ENCODE assay signal across 8 cellular contexts in genomic region chr11:65429724-65430405, GRCh38. TPM values are rescaled to one million over a fixed set of nuclear protein-coding genes. Genes with fewer than 3 reads are reported as not detected.
DNase-seq lines count a peak whose midpoint lies in the region; ATAC-seq, FAIRE-seq and TF ChIP-seq lines count a peak whose summit lies in the region.

No MANE protein-coding gene starts in this region.

- TF ChIP-seq EP300 in GM12878 (IDR thresholded peaks at IDR 0.05; ENCODE audit: borderline replicate concordance in 1 of 2, control insufficient read depth in 1 of 2, low read depth in 2 of 2, low read length in 2 of 2): no peak

- FAIRE-seq in GM12878 (lab: Jason Lieb, UNC): no peak

- H3K27me3 ChIP-seq in Panc1 (ENCODE audit: control insufficient read depth, insufficient read depth, low read length) (no peaks in the 10 kb centered on the region), GM12878 (replicated peaks in 1 of 2; ENCODE audit: control insufficient read depth in 2 of 2, insufficient read depth in 2 of 2, low read length in 1 of 2) (no peaks in the 10 kb centered on the region), kidney epithelial cell (ENCODE audit: control insufficient read depth, insufficient read depth, low read length) (no peaks in the 10 kb centered on the region)

- no peaks in the 10 kb centered on the region for H3K9me3 ChIP-seq in Panc1 (ENCODE audit: control insufficient read depth, insufficient read depth, low read depth, low read length)
- H3K9me3 ChIP-seq in GM12878 (replicated peaks; ENCODE audit: control insufficient read depth, insufficient read depth, low read length): no peaks in the 10 kb centered on the region

- no peak for TF ChIP-seq CTCF in Panc1 (IDR thresholded peaks at IDR 0.05)
- no peak for TF ChIP-seq CTCF in GM12878 (IDR thresholded peaks at IDR 0.05 in 2 of 3, conservative IDR thresholded peaks at IDR 0.05 in 1 of 3; ENCODE audit: control insufficient read depth in 2 of 3, extremely low read depth in 1 of 3, insufficient read depth in 1 of 3, low read depth in 3 of 3, low read length in 3 of 3)
- no peak for TF ChIP-seq CTCF in kidney epithelial cell (IDR thresholded peaks at IDR 0.05; ENCODE audit: insufficient read depth, low read length, poor library complexity, severe bottlenecking)

- H3K4me1 ChIP-seq in Panc1 (ENCODE audit: control insufficient read depth, insufficient read depth, low read length) (peaks cover 76% of the 10 kb centered on the region), GM12878 (ENCODE audit: control insufficient read depth, insufficient read depth, low read length) (peaks cover 42% of the 10 kb centered on the region)

- SMC1A ChIA-PET in GM12878 (lab: Charles Lee; ENCODE audit: uncharacterized antibody, unreplicated experiment): interaction anchor here (0.8 to 1.6 kb wide), 8 partner anchors 8 to 70 kb away, joined by 3 to 11 read pairs (median 4); no protein-coding TSS in a partner anchor

- DNase-seq in activated naive CD4-positive, alpha-beta T cell treated with Interleukin-2 at 50 U/mL for 16 hours: peak; percentile 45
- no peak for DNase-seq in activated naive CD4-positive, alpha-beta T cell treated with anti-CD3 and anti-CD28 coated beads, Interleukin-2, amount 50 U/mL, for 16 hours
- no peak for DNase-seq in Panc1 (ENCODE audit: low read depth, low spot score)
- DNase-seq in GM12878 (ENCODE audit: low read depth, low spot score): no peak
- DNase-seq in kidney epithelial cell (ENCODE audit: low read depth): no peak
- peak in 5 of 6 experiments; percentile 27 to 55 (median 36) for DNase-seq in stimulated activated naive CD4-positive, alpha-beta T cell (lab: John Stamatoyannopoulos, UW)
- DNase-seq in AG20443 (ENCODE audit: low spot score): no peak
- DNase-seq in COLO668 (lab: John Stamatoyannopoulos, UW; ENCODE audit: unreplicated experiment): no peak

- RAD21 ChIA-PET in GM12878 (lab: Charles Lee; ENCODE audit: unreplicated experiment): interaction anchor here (1.1 to 1.6 kb wide), 7 partner anchors 9 to 69 kb away, joined by 3 to 11 read pairs (median 4); partner anchors contain the start of gene MALAT1

- no peak for TF ChIP-seq RAD21 in GM12878 (IDR thresholded peaks at IDR 0.05; ENCODE audit: insufficient read depth, low read depth, low read length)

- intact Hi-C loops in Panc1 (cut with micrococcal nuclease; ENCODE audit: unreplicated experiment) (no loop called here), GM12878 (cut with micrococcal nuclease; ENCODE audit: unreplicated experiment) (loop anchor here (2.0 kb wide), 1 partner anchor 13 kb away; no protein-coding TSS in a partner anchor)

- POLR2A ChIA-PET in Panc1 (lab: Charles Lee): interaction anchor here (0.8 kb wide), 1 partner anchor 69 kb away, joined by 3 read pairs; the partner anchor contains the start of gene MALAT1
- POLR2A ChIA-PET in GM12878 (lab: Charles Lee): interaction anchor here (0.5 to 2.5 kb wide), 8 partner anchors 10 to 69 kb away, joined by 3 to 21 read pairs (median 4); partner anchors contain the start of gene MALAT1

- H3K27ac ChIP-seq in Panc1 (ENCODE audit: low read length) (peak overlapping the region; percentile 100), GM12878 (ENCODE audit: control insufficient read depth, insufficient read depth) (peak overlapping the region; percentile 100)

- peak overlapping the region; percentile 43 to 99 for H3K4me3 ChIP-seq in Panc1 (ENCODE audit: low read depth in 2 of 2, low read length in 2 of 2)
- peak overlapping the region; percentile 95 for H3K4me3 ChIP-seq in GM12878
- peak overlapping the region; percentile 94 for H3K4me3 ChIP-seq in kidney epithelial cell (ENCODE audit: low read depth, low read length)

- CTCF ChIA-PET in Panc1 (lab: Charles Lee): interaction anchor here (1.3 kb wide), 1 partner anchor 78 kb away, joined by 9 read pairs; no protein-coding TSS in a partner anchor
- CTCF ChIA-PET in GM12878 (lab: Yijun Ruan, JAX): interaction anchor here (0.6 to 1.6 kb wide), 7 partner anchors 10 to 70 kb away, joined by 3 to 9 read pairs (median 4); no protein-coding TSS in a partner anchor

- H3K79me2 ChIP-seq in GM12878 (ENCODE audit: control insufficient read depth, insufficient read depth, low read length): peaks cover 99% of the 10 kb centered on the region

- under 1% methylated on average over 9 of the region's 9 CpGs for WGBS in GM12878 (ENCODE audit: insufficient coverage, insufficient replicate concordance, low lambda C conversion rate, missing lambda C conversion rate)

- H3K9ac ChIP-seq in GM12878 (ENCODE audit: control insufficient read depth, insufficient read depth, low read length): peak overlapping the region; percentile 58

- in situ Hi-C loops in Panc1 (cut with HindIII; ENCODE audit: low pct_unique_long_range_greater_than_20kb, low sequenced_read_pairs): no loop called here
- in situ Hi-C loops in GM12878 (cut with MboI): loop anchor here (10.0 kb wide), 1 partner anchor 565 kb away; no protein-coding TSS in a partner anchor

- H4K20me1 ChIP-seq in GM12878 (ENCODE audit: control insufficient read depth, insufficient read depth): peaks cover 5% of the 10 kb centered on the region

- peak; percentile 80 for TF ChIP-seq POLR2A in GM12878 (IDR thresholded peaks at IDR 0.05; ENCODE audit: low read depth, low read length)

- H3K36me3 ChIP-seq in Panc1 (ENCODE audit: control insufficient read depth, insufficient read depth, low read length): peaks cover 18% of the 10 kb centered on the region
- peaks cover 0 to 7% of the 10 kb centered on the region in 2 experiments; a peak in 3 of 4 replicates for H3K36me3 ChIP-seq in GM12878 (ENCODE audit: control insufficient read depth in 2 of 2, insufficient read depth in 2 of 2, low read length in 1 of 2)
- H3K36me3 ChIP-seq in kidney epithelial cell (ENCODE audit: control insufficient read depth, insufficient read depth, low read length): peaks cover 5% of the 10 kb centered on the region

- no TSS peak for BruUV-seq in Panc1 (replicated peaks; lab: Mats Ljungman, UMichigan)
- BruUV-seq in GM12878 (replicated peaks; lab: Mats Ljungman, UMichigan): no TSS peak

- H3K4me2 ChIP-seq in GM12878 (ENCODE audit: control insufficient read depth, insufficient read depth): peak overlapping the region; percentile 100

- no peak overlapping the region for H2AFZ ChIP-seq in GM12878 (ENCODE audit: control insufficient read depth, low read depth, low read length)

- ATAC-seq in Panc1 (peak; percentile 37), GM12878 (peak; percentile 7)

RNA-seq across cellular contexts. Expression of gene NEAT1, which starts 7.3 kb away (rescaled TPM):
- total RNA-seq in Panc1 (2021; ENCODE audit: unreplicated experiment) (731 TPM), GM12878 (2014; rRNA removed) (13.6 and 14.0 TPM in 2 replicates), GM12878 (2014; rRNA removed; fragmentation: Illumina TruSeq; extraction: Trizol) (40.5 and 44.2 TPM in 2 replicates), GM12878 (2021) (174 and 225 TPM in 2 replicates), kidney epithelial cell (28.7 and 39.8 TPM in 2 replicates)
- polyA plus RNA-seq in Panc1 (2012; ENCODE audit: insufficient read length): 190 TPM
- 259 and 262 TPM in 2 replicates for total RNA-seq in GM12878 (2013; cell fraction: nucleolus; rRNA removed)
- 275 TPM for polyA plus RNA-seq in GM12878 (2011; ENCODE audit: low read depth)
- polyA plus RNA-seq in GM12878 (2011; rRNA removed) (151 and 247 TPM in 2 replicates), GM12878 (2014; fragmentation: Illumina TruSeq; extraction: Trizol) (167 and 254 TPM in 2 replicates), GM12878 (2014; fragmentation: Nextera tagmentation; extraction: Ambion mirVana) (10 to 100 TPM; 24.3 to 98.2 TPM), GM12878 (2014; rRNA removed) (314 and 328 TPM in 2 replicates), GM12878 (2016; fragmentation: Nextera tagmentation; extraction: Ambion mirVana) (10 to 100 TPM; 27.7 to 28.3 TPM)
- polyA plus RNA-seq in GM12878 (2011; cell fraction: cytosol; rRNA removed): 64.2 and 104 TPM in 2 replicates
- polyA plus RNA-seq in GM12878 (2011; cell fraction: nucleus; rRNA removed): 342 and 617 TPM in 2 replicates
- polyA plus RNA-seq in GM12878 (2012): 284 and 343 TPM in 2 replicates
- polyA minus RNA-seq in GM12878 (2011; rRNA and poly(A)+ RNA removed): 72.0 and 79.5 TPM in 2 replicates
- 13.8 and 14.9 TPM in 2 replicates for polyA minus RNA-seq in GM12878 (2011; cell fraction: cytosol; rRNA and poly(A)+ RNA removed)
- 125 and 169 TPM in 2 replicates for polyA minus RNA-seq in GM12878 (2011; cell fraction: nucleus; rRNA and poly(A)+ RNA removed)

RNA-seq across cellular contexts. Expression of gene FRMD8, which starts 43.4 kb away (rescaled TPM):
- total RNA-seq in Panc1 (2021; ENCODE audit: unreplicated experiment) (85.8 TPM), GM12878 (2014; rRNA removed) (40.9 and 47.5 TPM in 2 replicates), GM12878 (2014; rRNA removed; fragmentation: Illumina TruSeq; extraction: Trizol) (12.2 and 14.3 TPM in 2 replicates), GM12878 (2021) (65.1 and 69.4 TPM in 2 replicates), kidney epithelial cell (39.0 and 47.2 TPM in 2 replicates)
- 76.7 TPM for polyA plus RNA-seq in Panc1 (2012; ENCODE audit: insufficient read length)
- 52.5 and 60.5 TPM in 2 replicates for total RNA-seq in GM12878 (2013; cell fraction: nucleolus; rRNA removed)
- 8.2 TPM for polyA plus RNA-seq in GM12878 (2011; ENCODE audit: low read depth)
- polyA plus RNA-seq in GM12878 (2011; rRNA removed) (8.0 and 18.4 TPM in 2 replicates), GM12878 (2014; fragmentation: Illumina TruSeq; extraction: Trizol) (6.6 and 14.0 TPM in 2 replicates), GM12878 (2014; fragmentation: Nextera tagmentation; extraction: Ambion mirVana) (1 to 10 TPM; 8.3 TPM), GM12878 (2014; rRNA removed) (53.8 and 55.9 TPM in 2 replicates), GM12878 (2016; fragmentation: Nextera tagmentation; extraction: Ambion mirVana) (10 to 100 TPM; 37.7 to 42.4 TPM)
- 28.1 and 42.6 TPM in 2 replicates for polyA plus RNA-seq in GM12878 (2011; cell fraction: cytosol; rRNA removed)
- 58.9 and 140 TPM in 2 replicates for polyA plus RNA-seq in GM12878 (2011; cell fraction: nucleus; rRNA removed)
- 14.9 and 21.0 TPM in 2 replicates for polyA plus RNA-seq in GM12878 (2012)
- 26.0 and 32.5 TPM in 2 replicates for polyA minus RNA-seq in GM12878 (2011; rRNA and poly(A)+ RNA removed)
- polyA minus RNA-seq in GM12878 (2011; cell fraction: cytosol; rRNA and poly(A)+ RNA removed): 21.4 and 21.8 TPM in 2 replicates
- polyA minus RNA-seq in GM12878 (2011; cell fraction: nucleus; rRNA and poly(A)+ RNA removed): 33.6 and 61.0 TPM in 2 replicates

RNA-seq across cellular contexts. Expression of gene SLC25A45, which starts 47.4 kb away (rescaled TPM):
- total RNA-seq in Panc1 (2021; ENCODE audit: unreplicated experiment): 9.8 TPM
- polyA plus RNA-seq in Panc1 (2012; ENCODE audit: insufficient read length): 5.9 TPM
- total RNA-seq in GM12878 (2013; cell fraction: nucleolus; rRNA removed): 23.1 and 23.7 TPM in 2 replicates
- 19.4 and 22.8 TPM in 2 replicates for total RNA-seq in GM12878 (2014; rRNA removed)
- 10.8 and 13.1 TPM in 2 replicates for total RNA-seq in GM12878 (2014; rRNA removed; fragmentation: Illumina TruSeq; extraction: Trizol)
- 28.6 and 29.1 TPM in 2 replicates for total RNA-seq in GM12878 (2021)
- polyA plus RNA-seq in GM12878 (2011; ENCODE audit: low read depth): 10.7 TPM
- 9.2 and 15.4 TPM in 2 replicates for polyA plus RNA-seq in GM12878 (2011; rRNA removed)
- 20.7 and 25.7 TPM in 2 replicates for polyA plus RNA-seq in GM12878 (2011; cell fraction: cytosol; rRNA removed)
- 46.7 and 57.3 TPM in 2 replicates for polyA plus RNA-seq in GM12878 (2011; cell fraction: nucleus; rRNA removed)
- 17.8 and 25.4 TPM in 2 replicates for polyA plus RNA-seq in GM12878 (2012)
- 15.5 and 17.8 TPM in 2 replicates for polyA plus RNA-seq in GM12878 (2014; fragmentation: Illumina TruSeq; extraction: Trizol)
- 1 to 10 TPM; 4.1 to 9.7 TPM for polyA plus RNA-seq in GM12878 (2014; fragmentation: Nextera tagmentation; extraction: Ambion mirVana)
- polyA plus RNA-seq in GM12878 (2014; rRNA removed): 33.7 and 35.5 TPM in 2 replicates
- polyA plus RNA-seq in GM12878 (2016; fragmentation: Nextera tagmentation; extraction: Ambion mirVana): 10 to 100 TPM; 31.0 to 35.2 TPM
- polyA minus RNA-seq in GM12878 (2011; rRNA and poly(A)+ RNA removed): 3.9 and 9.1 TPM in 2 replicates
- polyA minus RNA-seq in GM12878 (2011; cell fraction: cytosol; rRNA and poly(A)+ RNA removed): 1.9 and 4.7 TPM in 2 replicates
- polyA minus RNA-seq in GM12878 (2011; cell fraction: nucleus; rRNA and poly(A)+ RNA removed): 6.6 and 8.6 TPM in 2 replicates
- total RNA-seq in kidney epithelial cell: 0.29 and 0.82 TPM in 2 replicates

Comparison
In these comparisons a context has a peak if more than half of its experiments do, and no peak if none do; other contexts are left out.
1. DNase-seq: peak in activated naive CD4-positive, alpha-beta T cell treated with Interleukin-2 at 50 U/mL for 16 hours (single experiment) and stimulated activated naive CD4-positive, alpha-beta T cell (5 of 6); none in activated naive CD4-positive, alpha-beta T cell treated with anti-CD3 and anti-CD28 coated beads, Interleukin-2, amount 50 U/mL, for 16 hours (single experiment), Panc1 (single experiment), GM12878 (single experiment), kidney epithelial cell (single experiment), AG20443 (single experiment) and COLO668 (single experiment).
2. Peak in every context shown above with its lines, with median percentiles within 50 percentile points of each other: H3K4me3 ChIP-seq.